In the genomic region with DNA sequence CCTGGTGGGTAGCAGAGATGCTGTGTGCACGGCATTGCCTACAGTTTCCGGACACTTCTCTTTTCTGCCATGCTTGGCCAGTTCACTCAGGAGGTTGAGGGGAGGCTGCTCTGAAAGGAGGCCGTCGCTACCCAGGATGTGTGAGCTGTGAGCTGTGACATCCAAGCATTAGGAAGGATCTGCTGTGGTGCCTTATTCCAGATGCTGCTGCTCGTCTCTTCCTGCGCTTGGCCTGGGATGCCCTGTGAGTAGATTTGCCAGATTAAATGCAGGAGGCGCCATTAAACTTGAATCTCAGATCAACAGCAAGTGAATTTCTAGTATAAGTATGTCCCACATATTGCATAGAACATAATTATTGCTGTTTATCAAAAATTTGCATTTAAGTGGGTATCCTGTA, we compare ENCODE assay signal across 27 cellular contexts.
"Had no signal": no experiment of that assay in that cellular context is flagged by ENCODE, and none has a peak within 500 bp of the region (broad histone marks: within the 10 kb centered on the region; RNA-seq: fewer than 3 reads in every experiment).

No MANE protein-coding gene starts in this region.

- H3K36me3 Mint-ChIP-seq: neural progenitor cell; stimulated activated effector memory CD8-positive, alpha-beta T cell treated with anti-CD3 and anti-CD28 coated beads, Interleukin-12 subunit alpha, Interleukin-12 subunit beta, amount 100 ng/mL, for 72 hours had no signal

- DNase-seq: occipital lobe; ovary; posterior cingulate gyrus; psoas muscle; right cardiac atrium; right lobe of liver; sigmoid colon; small intestine; stimulated activated CD4-positive, alpha-beta T cell treated with anti-CD3 and anti-CD28 coated beads, Interleukin-15, amount 100 ng/mL, for 24 hours; stimulated activated CD4-positive, alpha-beta T cell treated with anti-CD3 and anti-CD28 coated beads, Interleukin-2, amount 100 ng/mL, for 24 hours; stimulated activated CD4-positive, alpha-beta T cell treated with anti-CD3 and anti-CD28 coated beads, Interleukin-2, amount 100 ng/mL, for 48 hours; stimulated activated CD4-positive, alpha-beta T cell treated with anti-CD3 and anti-CD28 coated beads, Interleukin-4, amount 100 ng/mL, for 24 hours; stimulated activated naive B cell treated with anti-CD40 and anti-IgM and Interleukin-4, amounts not matched to agents 10 μg/mL and 1 μg/mL and 100 μg/mL, for 72 hours; stimulated activated naive CD4-positive, alpha-beta T cell treated with Interleukin-2 at 50 U/mL for 16 hours; stomach; thyroid gland; trophoblast cell; upper lobe of left lung had no signal

- H3K27me3 ChIP-seq: neural progenitor cell, ovary, right lobe of liver, thyroid gland, upper lobe of left lung, vagina had no signal

- H3K4me1 ChIP-seq: parathyroid adenoma, psoas muscle, right lobe of liver, sigmoid colon, stomach, thyroid gland, tibial nerve, upper lobe of left lung, vagina had no signal

- H3K4me2 ChIP-seq: neural progenitor cell had no signal

- H3K9me3 Mint-ChIP-seq: nephron; stimulated activated effector memory CD8-positive, alpha-beta T cell treated with anti-CD3 and anti-CD28 coated beads, Interleukin-12 subunit alpha, Interleukin-12 subunit beta, amount 100 ng/mL, for 72 hours; stimulated activated naive B cell treated with anti-CD40 and anti-IgM and Interleukin-4, amounts not matched to agents 10 μg/mL and 1 μg/mL and 100 μg/mL, for 72 hours; stimulated activated naive CD8-positive, alpha-beta T cell treated with anti-CD3 and anti-CD28 coated beads, Interleukin-15, Interleukin-2, amounts not matched to agents 100 ng/mL and 50 ng/mL, for 24 hours had no signal

- H3K4me1 Mint-ChIP-seq: nephron; stimulated activated effector memory CD8-positive, alpha-beta T cell treated with anti-CD3 and anti-CD28 coated beads, Interleukin-12 subunit alpha, Interleukin-12 subunit beta, amount 100 ng/mL, for 72 hours; stimulated activated naive B cell treated with anti-CD40 and anti-IgM and Interleukin-4, amounts not matched to agents 10 μg/mL and 1 μg/mL and 100 μg/mL, for 72 hours had no signal

- H3K36me3 ChIP-seq: neural progenitor cell, ovary, right lobe of liver, sigmoid colon, stomach, thoracic aorta, thyroid gland, tibial nerve, upper lobe of left lung, vagina had no signal

- H3K27ac Mint-ChIP-seq: nephron; neural progenitor cell; progenitor cell of endocrine pancreas; stimulated activated effector memory CD8-positive, alpha-beta T cell treated with anti-CD3 and anti-CD28 coated beads, Interleukin-12 subunit alpha, Interleukin-12 subunit beta, amount 100 ng/mL, for 72 hours; stimulated activated naive B cell treated with anti-CD40 and anti-IgM and Interleukin-4, amounts not matched to agents 10 μg/mL and 1 μg/mL and 100 μg/mL, for 72 hours; stimulated activated naive CD8-positive, alpha-beta T cell treated with anti-CD3 and anti-CD28 coated beads, Interleukin-15, Interleukin-2, amounts not matched to agents 100 ng/mL and 50 ng/mL, for 24 hours had no signal

- H3K79me2 ChIP-seq: parathyroid adenoma had no signal

- H3K9me3 ChIP-seq: ovary, psoas muscle, right lobe of liver, sigmoid colon, stomach, thoracic aorta, thyroid gland, tibial nerve, upper lobe of left lung, vagina had no signal

- H3K4me3 Mint-ChIP-seq: nephron; neural progenitor cell; stimulated activated effector memory CD8-positive, alpha-beta T cell treated with anti-CD3 and anti-CD28 coated beads, Interleukin-12 subunit alpha, Interleukin-12 subunit beta, amount 100 ng/mL, for 72 hours; stimulated activated naive B cell treated with anti-CD40 and anti-IgM and Interleukin-4, amounts not matched to agents 10 μg/mL and 1 μg/mL and 100 μg/mL, for 72 hours; stimulated activated naive CD8-positive, alpha-beta T cell treated with anti-CD3 and anti-CD28 coated beads, Interleukin-15, Interleukin-2, amounts not matched to agents 100 ng/mL and 50 ng/mL, for 24 hours had no signal

- H3K27ac ChIP-seq: neural progenitor cell, ovary, parathyroid adenoma, psoas muscle, right lobe of liver, sigmoid colon, stomach, thoracic aorta, thyroid gland, tibial nerve, upper lobe of left lung, vagina had no signal

- ATAC-seq: psoas muscle; right cardiac atrium; right lobe of liver; stimulated activated effector memory CD8-positive, alpha-beta T cell treated with anti-CD3 and anti-CD28 coated beads, Interleukin-12 subunit alpha, Interleukin-12 subunit beta, amount 100 ng/mL, for 72 hours; stimulated activated naive B cell treated with anti-CD40 and anti-IgM and Interleukin-4, amounts not matched to agents 10 μg/mL and 1 μg/mL and 100 μg/mL, for 72 hours had no signal

- H3K4me3 ChIP-seq: neural progenitor cell, ovary, psoas muscle, right lobe of liver, sigmoid colon, stomach, thoracic aorta, thyroid gland, tibial nerve, upper lobe of left lung, vagina had no signal

- H2AFZ ChIP-seq: neural progenitor cell, parathyroid adenoma had no signal
